In the genomic region with DNA sequence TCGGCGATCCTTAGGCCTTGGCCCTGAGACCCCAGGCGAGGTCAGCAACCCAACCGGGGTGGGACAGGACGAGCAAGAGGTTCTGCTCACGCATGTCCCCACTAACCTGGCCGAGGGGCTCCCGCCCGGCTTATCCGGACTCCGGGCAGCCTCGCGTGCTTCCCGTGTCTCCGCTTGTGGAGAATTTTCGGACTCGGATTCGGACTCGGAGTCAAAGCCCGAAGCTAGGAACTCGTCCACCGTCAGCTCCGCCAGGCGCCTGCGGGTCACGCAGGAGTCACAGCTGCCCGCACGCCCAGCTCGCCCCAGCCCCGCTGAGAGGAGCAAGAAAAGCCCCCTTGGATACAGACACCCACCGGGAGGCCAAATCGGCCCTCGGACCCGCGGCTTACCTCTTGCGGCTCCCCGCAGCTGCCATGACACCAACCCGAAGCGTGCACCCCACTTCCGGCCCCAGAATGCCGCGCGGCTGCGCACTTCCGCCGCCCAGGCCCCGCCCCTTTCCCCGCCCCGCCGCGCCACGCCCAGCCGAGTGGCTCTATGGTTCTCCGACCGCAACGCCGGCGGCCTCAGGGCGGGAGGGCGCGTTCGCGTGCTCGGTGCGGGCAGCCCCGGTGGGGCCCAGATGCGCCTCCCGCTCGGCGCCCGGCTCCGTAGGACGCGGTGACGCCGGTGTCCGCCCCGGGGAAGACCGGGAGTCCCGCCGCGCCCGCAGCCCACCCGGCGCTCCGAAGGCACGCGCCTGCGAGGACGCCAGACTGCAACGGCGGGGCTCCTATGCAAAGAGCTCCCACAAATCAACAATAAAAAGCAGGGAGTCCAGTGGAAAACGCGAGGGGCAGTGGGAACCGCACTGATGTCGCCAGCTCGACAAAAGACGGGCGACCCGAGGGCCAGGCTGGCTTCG, we compare ENCODE assay signal across 9 cellular contexts. TPM values are rescaled to one million over a fixed set of nuclear protein-coding genes. Genes with fewer than 3 reads are reported as not detected.
DNase-seq lines count a peak whose midpoint lies in the region; ATAC-seq, FAIRE-seq and TF ChIP-seq lines count a peak whose summit lies in the region.
"Had no signal": no experiment of that assay in that cellular context is flagged by ENCODE, and none has a peak within 500 bp of the region (broad histone marks: within the 10 kb centered on the region; RNA-seq: fewer than 3 reads in every experiment).

A gene (minus strand): TSS at position 434 of the 907 bp plus-strand sequence. CDS start 16 bp downstream, at position 418.

- H3K36me3 Mint-ChIP-seq in WTC11, result peaks cover 21% of the 10 kb centered on the region

- peaks cover 26% of the 10 kb centered on the region for H3K36me3 ChIP-seq in bronchial epithelial cell (ENCODE audit: control insufficient read depth, insufficient read depth, low read length)

- ATAC-seq in HG03064 (IDR thresholded peaks at IDR 0.05; ENCODE audit: low read depth, unreplicated experiment) (peak; percentile 59), WTC11 (peak; percentile 81)

- CTCF ChIA-PET in WTC11 (lab: Charles Lee), result interaction anchor here (0.6 to 1.1 kb wide), 3 partner anchors 11 to 671 kb away, joined by 3 to 7 read pairs (median 4); no protein-coding TSS in a partner anchor

- H3K27me3 ChIP-seq in bronchial epithelial cell (ENCODE audit: control insufficient read depth, insufficient read depth, low read length), result no peaks in the 10 kb centered on the region

- H3K27ac Mint-ChIP-seq in WTC11, result 0 out of 2 replicates have a peak within 1 kb of the TSS, but pooled peaks have one; percentile 65

- TF ChIP-seq CTCF in WTC11 (IDR thresholded peaks at IDR 0.05) (no peak), bronchial epithelial cell (IDR thresholded peaks at IDR 0.05; ENCODE audit: insufficient read depth, low read length, severe bottlenecking) (no peak)

- H3K4me3 Mint-ChIP-seq in WTC11, result peak within 1 kb of the TSS; percentile 94

- DNase-seq in NCI-H2081 (lab: John Stamatoyannopoulos, UW) (peak; percentile 83 to 84), NCI-H2081 treated with DMSO at 0.1 percent for 48 hours (lab: John Stamatoyannopoulos, UW) (no peak), NCI-H2227 treated with DMSO at 0.1 percent for 48 hours (lab: John Stamatoyannopoulos, UW) (peak; percentile 85), WTC11 (ENCODE audit: low spot score) (peak; percentile 95), bronchial epithelial cell (ENCODE audit: low read depth) (peak; percentile 52), inferior parietal cortex (ENCODE audit: extremely low spot score) (peak; percentile 87)
- peak; percentile 99 for DNase-seq in stimulated activated CD4-positive, alpha-beta T cell treated with anti-CD3 and anti-CD28 coated beads, Interleukin-12 subunit alpha, Interleukin-12 subunit beta, amount 100 ng/mL, for 4 hours

- peaks cover 9% of the 10 kb centered on the region for H3K27me3 Mint-ChIP-seq in WTC11 (ENCODE audit: low read depth)

- peak within 1 kb of the TSS; percentile 83 for H3K4me3 ChIP-seq in bronchial epithelial cell (ENCODE audit: low read depth, low read length)

- peaks cover 14% of the 10 kb centered on the region for H3K4me1 Mint-ChIP-seq in WTC11

- POLR2A ChIA-PET in WTC11 (lab: Charles Lee), result interaction anchor here (1.0 kb wide), 1 partner anchor 17 kb away, joined by 3 read pairs; no protein-coding TSS in a partner anchor

- no peak for FAIRE-seq in bronchial epithelial cell (lab: Jason Lieb, UNC)
- FAIRE-seq: G401.6 had no signal

- H3K9me3 Mint-ChIP-seq in WTC11, result no peaks in the 10 kb centered on the region

TF ChIP-seq in WTC11, 78 proteins besides CTCF, POLR2A, EP300 and RAD21 (continues in another document):
- TF ChIP-seq FOXP1 (CRISPR knock-in tag; IDR thresholded peaks at IDR 0.05; ENCODE audit: borderline replicate concordance) (peak; percentile 35; the same call in 1 of the 2 replicates), FOXK1 (CRISPR knock-in tag; IDR thresholded peaks at IDR 0.05) (peak; percentile 61), RORB (CRISPR knock-in tag; IDR thresholded peaks at IDR 0.05) (no peak), ESRRA (CRISPR knock-in tag; IDR thresholded peaks at IDR 0.05; ENCODE audit: borderline replicate concordance) (no peak), TP53 (CRISPR knock-in tag; IDR thresholded peaks at IDR 0.05) (peak; percentile 32; the same call in 1 of the 2 replicates), SP1 (CRISPR knock-in tag; conservative IDR thresholded peaks at IDR 0.05) (peak; percentile 98), ZNF219 (CRISPR knock-in tag; IDR thresholded peaks at IDR 0.05; ENCODE audit: borderline replicate concordance) (no peak), JUN (CRISPR knock-in tag; IDR thresholded peaks at IDR 0.05) (no peak), HMGA2 (CRISPR knock-in tag; IDR thresholded peaks at IDR 0.05) (no peak), GTF2I (CRISPR knock-in tag; conservative IDR thresholded peaks at IDR 0.05) (peak; percentile 46; the same call in 1 of the 2 replicates), GABPB1 (CRISPR knock-in tag; IDR thresholded peaks at IDR 0.05) (peak; percentile 47), ZNF396 (CRISPR knock-in tag; IDR thresholded peaks at IDR 0.05; ENCODE audit: borderline replicate concordance) (no peak)
- TF ChIP-seq, protein P1, sequence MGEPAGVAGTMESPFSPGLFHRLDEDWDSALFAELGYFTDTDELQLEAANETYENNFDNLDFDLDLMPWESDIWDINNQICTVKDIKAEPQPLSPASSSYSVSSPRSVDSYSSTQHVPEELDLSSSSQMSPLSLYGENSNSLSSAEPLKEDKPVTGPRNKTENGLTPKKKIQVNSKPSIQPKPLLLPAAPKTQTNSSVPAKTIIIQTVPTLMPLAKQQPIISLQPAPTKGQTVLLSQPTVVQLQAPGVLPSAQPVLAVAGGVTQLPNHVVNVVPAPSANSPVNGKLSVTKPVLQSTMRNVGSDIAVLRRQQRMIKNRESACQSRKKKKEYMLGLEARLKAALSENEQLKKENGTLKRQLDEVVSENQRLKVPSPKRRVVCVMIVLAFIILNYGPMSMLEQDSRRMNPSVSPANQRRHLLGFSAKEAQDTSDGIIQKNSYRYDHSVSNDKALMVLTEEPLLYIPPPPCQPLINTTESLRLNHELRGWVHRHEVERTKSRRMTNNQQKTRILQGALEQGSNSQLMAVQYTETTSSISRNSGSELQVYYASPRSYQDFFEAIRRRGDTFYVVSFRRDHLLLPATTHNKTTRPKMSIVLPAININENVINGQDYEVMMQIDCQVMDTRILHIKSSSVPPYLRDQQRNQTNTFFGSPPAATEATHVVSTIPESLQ (CRISPR knock-in tag; IDR thresholded peaks at IDR 0.05), result no peak
- TF ChIP-seq, protein P2, sequence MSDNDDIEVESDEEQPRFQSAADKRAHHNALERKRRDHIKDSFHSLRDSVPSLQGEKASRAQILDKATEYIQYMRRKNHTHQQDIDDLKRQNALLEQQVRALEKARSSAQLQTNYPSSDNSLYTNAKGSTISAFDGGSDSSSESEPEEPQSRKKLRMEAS (CRISPR knock-in tag; IDR thresholded peaks at IDR 0.05), result peak; percentile 75; the same call in 1 of the 2 replicates
- TF ChIP-seq, protein P3, sequence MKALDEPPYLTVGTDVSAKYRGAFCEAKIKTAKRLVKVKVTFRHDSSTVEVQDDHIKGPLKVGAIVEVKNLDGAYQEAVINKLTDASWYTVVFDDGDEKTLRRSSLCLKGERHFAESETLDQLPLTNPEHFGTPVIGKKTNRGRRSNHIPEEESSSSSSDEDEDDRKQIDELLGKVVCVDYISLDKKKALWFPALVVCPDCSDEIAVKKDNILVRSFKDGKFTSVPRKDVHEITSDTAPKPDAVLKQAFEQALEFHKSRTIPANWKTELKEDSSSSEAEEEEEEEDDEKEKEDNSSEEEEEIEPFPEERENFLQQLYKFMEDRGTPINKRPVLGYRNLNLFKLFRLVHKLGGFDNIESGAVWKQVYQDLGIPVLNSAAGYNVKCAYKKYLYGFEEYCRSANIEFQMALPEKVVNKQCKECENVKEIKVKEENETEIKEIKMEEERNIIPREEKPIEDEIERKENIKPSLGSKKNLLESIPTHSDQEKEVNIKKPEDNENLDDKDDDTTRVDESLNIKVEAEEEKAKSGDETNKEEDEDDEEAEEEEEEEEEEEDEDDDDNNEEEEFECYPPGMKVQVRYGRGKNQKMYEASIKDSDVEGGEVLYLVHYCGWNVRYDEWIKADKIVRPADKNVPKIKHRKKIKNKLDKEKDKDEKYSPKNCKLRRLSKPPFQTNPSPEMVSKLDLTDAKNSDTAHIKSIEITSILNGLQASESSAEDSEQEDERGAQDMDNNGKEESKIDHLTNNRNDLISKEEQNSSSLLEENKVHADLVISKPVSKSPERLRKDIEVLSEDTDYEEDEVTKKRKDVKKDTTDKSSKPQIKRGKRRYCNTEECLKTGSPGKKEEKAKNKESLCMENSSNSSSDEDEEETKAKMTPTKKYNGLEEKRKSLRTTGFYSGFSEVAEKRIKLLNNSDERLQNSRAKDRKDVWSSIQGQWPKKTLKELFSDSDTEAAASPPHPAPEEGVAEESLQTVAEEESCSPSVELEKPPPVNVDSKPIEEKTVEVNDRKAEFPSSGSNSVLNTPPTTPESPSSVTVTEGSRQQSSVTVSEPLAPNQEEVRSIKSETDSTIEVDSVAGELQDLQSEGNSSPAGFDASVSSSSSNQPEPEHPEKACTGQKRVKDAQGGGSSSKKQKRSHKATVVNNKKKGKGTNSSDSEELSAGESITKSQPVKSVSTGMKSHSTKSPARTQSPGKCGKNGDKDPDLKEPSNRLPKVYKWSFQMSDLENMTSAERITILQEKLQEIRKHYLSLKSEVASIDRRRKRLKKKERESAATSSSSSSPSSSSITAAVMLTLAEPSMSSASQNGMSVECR (CRISPR knock-in tag; IDR thresholded peaks at IDR 0.05; ENCODE audit: borderline replicate concordance), result no peak; the same call in 1 of the 2 replicates
- TF ChIP-seq, protein P4, sequence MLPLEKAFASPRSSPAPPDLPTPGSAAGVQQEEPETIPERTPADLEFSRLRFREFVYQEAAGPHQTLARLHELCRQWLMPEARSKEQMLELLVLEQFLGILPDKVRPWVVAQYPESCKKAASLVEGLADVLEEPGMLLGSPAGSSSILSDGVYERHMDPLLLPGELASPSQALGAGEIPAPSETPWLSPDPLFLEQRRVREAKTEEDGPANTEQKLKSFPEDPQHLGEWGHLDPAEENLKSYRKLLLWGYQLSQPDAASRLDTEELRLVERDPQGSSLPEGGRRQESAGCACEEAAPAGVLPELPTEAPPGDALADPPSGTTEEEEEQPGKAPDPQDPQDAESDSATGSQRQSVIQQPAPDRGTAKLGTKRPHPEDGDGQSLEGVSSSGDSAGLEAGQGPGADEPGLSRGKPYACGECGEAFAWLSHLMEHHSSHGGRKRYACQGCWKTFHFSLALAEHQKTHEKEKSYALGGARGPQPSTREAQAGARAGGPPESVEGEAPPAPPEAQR (CRISPR knock-in tag; IDR thresholded peaks at IDR 0.05), result no peak

RNA-seq across cellular contexts. Expression of the gene that starts here (rescaled TPM):
- total RNA-seq in WTC11 (2021) (149 to 182 TPM (median 150 TPM) in 3 replicates), bronchial epithelial cell (116 and 128 TPM in 2 replicates)
